1 cellular context compared by ENCODE assay signal in the genomic region with DNA sequence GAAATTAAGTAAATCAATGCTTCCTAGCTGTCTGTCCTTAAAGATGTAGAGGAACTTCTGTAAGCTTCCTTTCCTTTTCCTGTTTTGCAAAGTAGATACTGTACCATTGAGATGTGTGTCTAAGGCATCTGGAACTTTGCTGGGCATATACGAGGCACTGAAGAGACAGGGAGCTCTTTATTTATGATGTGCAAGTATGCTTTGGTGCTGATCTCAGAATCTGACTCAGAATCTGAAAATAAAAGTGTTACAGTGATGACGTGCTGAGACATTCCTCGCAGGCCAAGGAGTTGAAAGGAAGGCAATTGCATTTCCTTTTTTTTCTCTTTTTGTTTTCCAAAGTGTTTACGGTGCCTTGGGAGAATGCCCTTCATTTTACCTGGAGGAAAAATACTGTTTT.
A peak's percentile ranks its signal among the peaks of the same experiment; 100 is the strongest.
TF ChIP-seq lines count a peak whose summit lies in the region.

No MANE protein-coding gene starts in this region.

TF ChIP-seq in SK-N-SH, 30 proteins besides CTCF, POLR2A, EP300 and RAD21 (continued from another document):
- TF ChIP-seq, protein P1, sequence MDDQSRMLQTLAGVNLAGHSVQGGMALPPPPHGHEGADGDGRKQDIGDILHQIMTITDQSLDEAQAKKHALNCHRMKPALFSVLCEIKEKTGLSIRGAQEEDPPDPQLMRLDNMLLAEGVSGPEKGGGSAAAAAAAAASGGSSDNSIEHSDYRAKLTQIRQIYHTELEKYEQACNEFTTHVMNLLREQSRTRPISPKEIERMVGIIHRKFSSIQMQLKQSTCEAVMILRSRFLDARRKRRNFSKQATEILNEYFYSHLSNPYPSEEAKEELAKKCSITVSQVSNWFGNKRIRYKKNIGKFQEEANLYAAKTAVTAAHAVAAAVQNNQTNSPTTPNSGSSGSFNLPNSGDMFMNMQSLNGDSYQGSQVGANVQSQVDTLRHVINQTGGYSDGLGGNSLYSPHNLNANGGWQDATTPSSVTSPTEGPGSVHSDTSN (IDR thresholded peaks at IDR 0.05), result peak; percentile 75
- TF ChIP-seq, protein P2, sequence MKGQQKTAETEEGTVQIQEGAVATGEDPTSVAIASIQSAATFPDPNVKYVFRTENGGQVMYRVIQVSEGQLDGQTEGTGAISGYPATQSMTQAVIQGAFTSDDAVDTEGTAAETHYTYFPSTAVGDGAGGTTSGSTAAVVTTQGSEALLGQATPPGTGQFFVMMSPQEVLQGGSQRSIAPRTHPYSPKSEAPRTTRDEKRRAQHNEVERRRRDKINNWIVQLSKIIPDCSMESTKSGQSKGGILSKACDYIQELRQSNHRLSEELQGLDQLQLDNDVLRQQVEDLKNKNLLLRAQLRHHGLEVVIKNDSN (IDR thresholded peaks at IDR 0.05; ENCODE audit: borderline replicate concordance, low read depth), result no peak
- TF ChIP-seq NRF1 (IDR thresholded peaks at IDR 0.05; ENCODE audit: low read depth, low read length), result no peak
- no peak for TF ChIP-seq TAF1 (IDR thresholded peaks at IDR 0.05; ENCODE audit: borderline replicate concordance, low read depth, low read length)
- TF ChIP-seq RCOR1 (IDR thresholded peaks at IDR 0.05; ENCODE audit: low read length), result no peak
- no peak for TF ChIP-seq CHD2 (IDR thresholded peaks at IDR 0.05; ENCODE audit: low read length, partially characterized antibody)
- TF ChIP-seq RXRA (IDR thresholded peaks at IDR 0.05; ENCODE audit: borderline replicate concordance, low read depth), result no peak
- no peak for TF ChIP-seq RFX5 (IDR thresholded peaks at IDR 0.05; ENCODE audit: low read length)
- TF ChIP-seq JUND (IDR thresholded peaks at IDR 0.05), result peak; percentile 46
- TF ChIP-seq, protein P3, sequence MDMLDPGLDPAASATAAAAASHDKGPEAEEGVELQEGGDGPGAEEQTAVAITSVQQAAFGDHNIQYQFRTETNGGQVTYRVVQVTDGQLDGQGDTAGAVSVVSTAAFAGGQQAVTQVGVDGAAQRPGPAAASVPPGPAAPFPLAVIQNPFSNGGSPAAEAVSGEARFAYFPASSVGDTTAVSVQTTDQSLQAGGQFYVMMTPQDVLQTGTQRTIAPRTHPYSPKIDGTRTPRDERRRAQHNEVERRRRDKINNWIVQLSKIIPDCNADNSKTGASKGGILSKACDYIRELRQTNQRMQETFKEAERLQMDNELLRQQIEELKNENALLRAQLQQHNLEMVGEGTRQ (IDR thresholded peaks at IDR 0.05; ENCODE audit: borderline replicate concordance, low read depth, low read length), result no peak
- TF ChIP-seq FOXM1 (IDR thresholded peaks at IDR 0.05; ENCODE audit: low read depth), result no peak
- TF ChIP-seq YY1 (IDR thresholded peaks at IDR 0.05; ENCODE audit: low read depth), result no peak
- TF ChIP-seq SMC3 (IDR thresholded peaks at IDR 0.05; ENCODE audit: low read depth, low read length), result no peak
- TF ChIP-seq ELF1 (IDR thresholded peaks at IDR 0.05), result no peak
- TF ChIP-seq TEAD4 (IDR thresholded peaks at IDR 0.05; ENCODE audit: borderline replicate concordance, insufficient read depth), result no peak
- TF ChIP-seq EZH2phosphoT487 (IDR thresholded peaks at IDR 0.05; ENCODE audit: borderline replicate concordance, low read depth), result no peak
- no peak for TF ChIP-seq MXI1 (IDR thresholded peaks at IDR 0.05; ENCODE audit: low read depth, low read length)
- TF ChIP-seq REST (IDR thresholded peaks at IDR 0.05; ENCODE audit: low read depth, low read length), result no peak
- no peak for TF ChIP-seq FOXJ3 (CRISPR knock-in tag; IDR thresholded peaks at IDR 0.05)
